8 cellular contexts compared by ENCODE assay signal in the genomic region with DNA sequence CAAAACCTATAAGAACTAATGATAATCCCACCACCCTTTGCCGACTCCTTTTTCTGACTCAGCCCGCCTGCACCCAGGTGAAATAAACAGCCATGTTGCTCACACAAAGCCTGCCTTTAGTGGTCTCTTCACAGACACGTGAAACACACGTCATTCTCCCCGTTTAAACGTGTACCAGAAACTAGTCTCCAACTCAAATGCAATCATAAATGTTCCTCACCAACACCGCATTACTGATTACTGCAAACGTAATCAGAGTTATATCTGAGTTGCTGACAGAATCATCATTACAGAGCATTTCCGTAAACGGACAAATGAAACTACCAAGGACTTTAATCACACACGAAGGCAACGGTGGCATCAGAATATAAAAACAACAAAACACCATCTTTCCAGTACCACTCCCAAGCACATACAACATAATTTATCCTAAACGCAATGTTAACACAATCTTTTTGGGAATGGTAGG.
DNase-seq lines count a peak whose midpoint lies in the region; TF ChIP-seq lines count a peak whose summit lies in the region.

No MANE protein-coding gene starts in this region.

- no peak for TF ChIP-seq CTCF in VCaP (conservative IDR thresholded peaks at IDR 0.05)

- DNase-seq in COLO668 (lab: John Stamatoyannopoulos, UW; ENCODE audit: unreplicated experiment), result peak; percentile 21
- DNase-seq in HS-5 (ENCODE audit: low read depth), result peak; percentile 56
- peak; percentile 76 for DNase-seq in central memory CD4-positive, alpha-beta T cell
- peak; percentile 86 for DNase-seq in medulla oblongata (ENCODE audit: extremely low spot score)
- peak; percentile 25 to 59 for DNase-seq in stimulated activated CD8-positive, alpha-beta memory T cell treated with anti-CD3 and anti-CD28 coated beads, Interleukin-15, amount 100 ng/mL, for 4 hours (ENCODE audit: low read depth in 2 of 2)
- no peak for DNase-seq in D341Med (ENCODE audit: low spot score)
- no peak for DNase-seq in NCI-H187 (lab: John Stamatoyannopoulos, UW)

- H3K27ac ChIP-seq in VCaP, result peak overlapping the region; percentile 100; the same call in 1 of the 2 replicates

Comparison
In these comparisons a context has a peak if more than half of its experiments do, and no peak if none do; other contexts are left out.
1. DNase-seq: peak in COLO668 (single experiment), HS-5 (single experiment), central memory CD4-positive, alpha-beta T cell (single experiment), medulla oblongata (single experiment) and stimulated activated CD8-positive, alpha-beta memory T cell treated with anti-CD3 and anti-CD28 coated beads, Interleukin-15, amount 100 ng/mL, for 4 hours (2 of 2); none in D341Med (single experiment) and NCI-H187 (0 of 2).